ENCODE assay signal across 1 cellular context in genomic region chr2:171347591-171348032, GRCh38.
TF ChIP-seq lines count a peak whose summit lies in the region.

No MANE protein-coding gene starts in this region.

TF ChIP-seq in HEK293, 187 proteins besides CTCF, POLR2A, EP300 and RAD21 (continued from another document):
- no peak for TF ChIP-seq ZNF571 (tag by site-specific recombination; IDR thresholded peaks at IDR 0.05)
- no peak for TF ChIP-seq BCL6B (tag by site-specific recombination; IDR thresholded peaks at IDR 0.05)
- 0 out of 2 replicates have a peak, but pooled peaks have one; percentile 6 for TF ChIP-seq PRDM1 (tag by site-specific recombination; IDR thresholded peaks at IDR 0.05)
- TF ChIP-seq YY1 (tag by site-specific recombination; IDR thresholded peaks at IDR 0.05) = no peak
- TF ChIP-seq INSM2 (tag by site-specific recombination; IDR thresholded peaks at IDR 0.05) = 0 out of 2 replicates have a peak, but pooled peaks have one; percentile 28
- TF ChIP-seq ZBTB8A (tag by site-specific recombination; IDR thresholded peaks at IDR 0.05) = no peak
- no peak for TF ChIP-seq MEIS1 (CRISPR knock-in tag; IDR thresholded peaks at IDR 0.05; ENCODE audit: borderline replicate concordance)
- TF ChIP-seq ZNF335 (tag by site-specific recombination; conservative IDR thresholded peaks at IDR 0.05) = 0 out of 2 replicates have a peak, but pooled peaks have one; percentile 21
- no peak for TF ChIP-seq ZNF529 (tag by site-specific recombination; IDR thresholded peaks at IDR 0.05; ENCODE audit: insufficient replicate concordance)
- no peak for TF ChIP-seq ZNF48 (tag by site-specific recombination; IDR thresholded peaks at IDR 0.05)
- no peak for TF ChIP-seq PRDM2 (tag by site-specific recombination; IDR thresholded peaks at IDR 0.05; ENCODE audit: borderline replicate concordance)
- TF ChIP-seq ZNF692 (tag by site-specific recombination; IDR thresholded peaks at IDR 0.05) = 0 out of 2 replicates have a peak, but pooled peaks have one; percentile 24
- peak; percentile 58 for TF ChIP-seq ZNF366 (tag by site-specific recombination; conservative IDR thresholded peaks at IDR 0.05)
- no peak for TF ChIP-seq ZNF132 (tag by site-specific recombination; IDR thresholded peaks at IDR 0.05; ENCODE audit: borderline replicate concordance)
- TF ChIP-seq ZNF843 (tag by site-specific recombination; IDR thresholded peaks at IDR 0.05) = no peak
TF ChIP-seq in HEK293: peak in this region for 13.
